8 cellular contexts compared by ENCODE assay signal in genomic region chr17:1716912-1717695, GRCh38.
DNase-seq lines count a peak whose midpoint lies in the region; ATAC-seq and TF ChIP-seq lines count a peak whose summit lies in the region.

No MANE protein-coding gene starts in this region.

- DNase-seq in AG08395 (ENCODE audit: low spot score) (peak; percentile 97), NCI-H345 treated with DMSO at 0.1 percent for 48 hours (lab: John Stamatoyannopoulos, UW; ENCODE audit: unreplicated experiment) (peak; percentile 93), cerebellar nuclear complex (lab: John Stamatoyannopoulos, UW) (peak; percentile 58 to 92), islet precursor cell (peak; percentile 100)
- DNase-seq in stimulated activated CD4-positive, alpha-beta T cell treated with anti-CD3 and anti-CD28 coated beads, Interleukin-12 subunit alpha, Interleukin-12 subunit beta, amount 100 ng/mL, for 4 hours, result peak; percentile 73

- ATAC-seq in HG03196 (IDR thresholded peaks at IDR 0.05; ENCODE audit: unreplicated experiment), result peak; percentile 45
- peak; percentile 70 to 73 for ATAC-seq in activated CD4-positive, CD25-positive, alpha-beta regulatory T cell treated with anti-CD3 and anti-CD28 coated beads, Interleukin-2, amount 50 U/mL, for 24 hours

- peak; percentile 59 for TF ChIP-seq POLR2A in GM18951 (IDR thresholded peaks at IDR 0.05; ENCODE audit: extremely low read depth, insufficient read depth, insufficient read length)

- in situ Hi-C loops in GM18951 (cut with MboI; ENCODE audit: low sequenced_read_pairs, unreplicated experiment), result loop anchor here (25.0 kb wide), 1 partner anchor 320 kb away; the partner anchor contains the start of genes DPH1, OVCA2 and RTN4RL1

Comparison
In these comparisons a context has a peak if more than half of its experiments do, and no peak if none do; other contexts are left out.
1. Peak in every context shown above with its lines: DNase-seq and ATAC-seq.